ENCODE assay signal across 10 cellular contexts in the genomic region with DNA sequence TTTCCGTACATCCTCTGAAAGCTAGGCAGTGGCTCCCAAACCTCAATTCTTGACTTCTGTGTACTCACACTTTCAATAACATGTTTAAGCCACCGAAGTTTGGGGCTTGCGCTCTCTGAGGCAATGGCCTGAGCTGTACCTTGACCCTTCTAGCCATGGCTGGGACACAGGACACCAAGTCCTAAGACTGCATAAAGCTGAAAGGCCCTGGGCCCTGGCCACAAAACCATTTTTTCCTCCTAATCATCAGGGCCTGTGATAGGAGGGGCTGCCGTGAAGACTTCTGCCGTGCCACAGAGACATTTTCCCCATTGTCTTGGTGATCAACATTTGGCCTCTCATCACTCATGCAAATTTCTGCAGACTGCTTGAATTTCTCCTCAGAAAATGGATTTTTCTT.
"Had no signal": no experiment of that assay in that cellular context is flagged by ENCODE, and none has a peak within 500 bp of the region (broad histone marks: within the 10 kb centered on the region; RNA-seq: fewer than 3 reads in every experiment).

No MANE protein-coding gene starts in this region.

- H3K4me2 ChIP-seq: GM23338 had no signal

- H3K27ac ChIP-seq: HL-60 had no signal

- FAIRE-seq: H1, H54, K562 had no signal

- ATAC-seq: GM23338, K562 had no signal

- DNase-seq: H9, HCEC 1CT, HFFc6, IMR-90, KG1 had no signal

- H3K4me3 ChIP-seq: GM23338, K562 had no signal
